In the genomic region with DNA sequence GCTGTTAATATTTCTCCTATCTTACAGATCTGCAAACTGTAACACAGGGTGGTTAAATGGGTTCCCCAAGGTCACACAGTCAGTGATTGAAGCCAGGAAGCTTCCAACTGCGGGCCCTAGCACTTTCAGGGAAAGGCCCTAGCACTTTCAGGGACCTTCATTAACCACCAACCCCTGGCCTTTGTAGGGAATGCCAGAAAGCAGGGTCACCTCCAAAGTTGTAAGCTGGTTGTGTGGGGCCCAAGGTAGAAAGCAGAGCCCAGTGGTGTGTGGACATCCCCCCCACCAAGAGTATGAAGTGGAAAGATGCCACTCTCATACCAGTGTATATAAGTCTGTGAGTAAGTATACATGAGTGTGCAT, we compare ENCODE assay signal across 2 cellular contexts.
TF ChIP-seq lines count a peak whose summit lies in the region.

No MANE protein-coding gene starts in this region.

TF ChIP-seq in HCT116, 20 proteins besides CTCF, POLR2A, EP300 and RAD21:
- TF ChIP-seq YY1 (IDR thresholded peaks at IDR 0.05; ENCODE audit: extremely low read depth, insufficient replicate concordance, low read depth, low read length) (no peak), ELF1 (IDR thresholded peaks at IDR 0.05; ENCODE audit: borderline replicate concordance, low read depth) (no peak)
- TF ChIP-seq, protein P1, sequence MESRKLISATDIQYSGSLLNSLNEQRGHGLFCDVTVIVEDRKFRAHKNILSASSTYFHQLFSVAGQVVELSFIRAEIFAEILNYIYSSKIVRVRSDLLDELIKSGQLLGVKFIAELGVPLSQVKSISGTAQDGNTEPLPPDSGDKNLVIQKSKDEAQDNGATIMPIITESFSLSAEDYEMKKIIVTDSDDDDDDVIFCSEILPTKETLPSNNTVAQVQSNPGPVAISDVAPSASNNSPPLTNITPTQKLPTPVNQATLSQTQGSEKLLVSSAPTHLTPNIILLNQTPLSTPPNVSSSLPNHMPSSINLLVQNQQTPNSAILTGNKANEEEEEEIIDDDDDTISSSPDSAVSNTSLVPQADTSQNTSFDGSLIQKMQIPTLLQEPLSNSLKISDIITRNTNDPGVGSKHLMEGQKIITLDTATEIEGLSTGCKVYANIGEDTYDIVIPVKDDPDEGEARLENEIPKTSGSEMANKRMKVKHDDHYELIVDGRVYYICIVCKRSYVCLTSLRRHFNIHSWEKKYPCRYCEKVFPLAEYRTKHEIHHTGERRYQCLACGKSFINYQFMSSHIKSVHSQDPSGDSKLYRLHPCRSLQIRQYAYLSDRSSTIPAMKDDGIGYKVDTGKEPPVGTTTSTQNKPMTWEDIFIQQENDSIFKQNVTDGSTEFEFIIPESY (IDR thresholded peaks at IDR 0.05; ENCODE audit: extremely low read depth, insufficient replicate concordance, low read length) = no peak
- TF ChIP-seq, protein P2, sequence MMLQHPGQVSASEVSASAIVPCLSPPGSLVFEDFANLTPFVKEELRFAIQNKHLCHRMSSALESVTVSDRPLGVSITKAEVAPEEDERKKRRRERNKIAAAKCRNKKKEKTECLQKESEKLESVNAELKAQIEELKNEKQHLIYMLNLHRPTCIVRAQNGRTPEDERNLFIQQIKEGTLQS (IDR thresholded peaks at IDR 0.05) = no peak
TF ChIP-seq in HCT116: peak in this region for 0.

TF ChIP-seq in HEK293T, 16 proteins besides CTCF, POLR2A, EP300 and RAD21:
- TF ChIP-seq HDGF (IDR thresholded peaks at IDR 0.05; ENCODE audit: borderline replicate concordance) = no peak
- no peak for TF ChIP-seq SP1 (IDR thresholded peaks at IDR 0.05)
- TF ChIP-seq ZNF384 (IDR thresholded peaks at IDR 0.05) = no peak
- no peak for TF ChIP-seq FOXM1 (IDR thresholded peaks at IDR 0.05; ENCODE audit: borderline replicate concordance)
- no peak for TF ChIP-seq NFRKB (IDR thresholded peaks at IDR 0.05)
- TF ChIP-seq ARNT (IDR thresholded peaks at IDR 0.05) = no peak
- TF ChIP-seq SUZ12 (IDR thresholded peaks at IDR 0.05) = no peak
- no peak for TF ChIP-seq L3MBTL2 (conservative IDR thresholded peaks at IDR 0.05)
- no peak for TF ChIP-seq FOXK2 (IDR thresholded peaks at IDR 0.05)
- TF ChIP-seq LEF1 (IDR thresholded peaks at IDR 0.05; ENCODE audit: borderline replicate concordance) = no peak
- no peak for TF ChIP-seq BHLHE40 (IDR thresholded peaks at IDR 0.05; ENCODE audit: borderline replicate concordance)
- TF ChIP-seq ELF4 (IDR thresholded peaks at IDR 0.05) = no peak; the same call in 1 of the 2 replicates
- TF ChIP-seq TARDBP (IDR thresholded peaks at IDR 0.05) = no peak
- TF ChIP-seq CTBP1 (IDR thresholded peaks at IDR 0.05; ENCODE audit: borderline replicate concordance) = no peak
- TF ChIP-seq, protein P3, sequence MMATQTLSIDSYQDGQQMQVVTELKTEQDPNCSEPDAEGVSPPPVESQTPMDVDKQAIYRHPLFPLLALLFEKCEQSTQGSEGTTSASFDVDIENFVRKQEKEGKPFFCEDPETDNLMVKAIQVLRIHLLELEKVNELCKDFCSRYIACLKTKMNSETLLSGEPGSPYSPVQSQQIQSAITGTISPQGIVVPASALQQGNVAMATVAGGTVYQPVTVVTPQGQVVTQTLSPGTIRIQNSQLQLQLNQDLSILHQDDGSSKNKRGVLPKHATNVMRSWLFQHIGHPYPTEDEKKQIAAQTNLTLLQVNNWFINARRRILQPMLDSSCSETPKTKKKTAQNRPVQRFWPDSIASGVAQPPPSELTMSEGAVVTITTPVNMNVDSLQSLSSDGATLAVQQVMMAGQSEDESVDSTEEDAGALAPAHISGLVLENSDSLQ (IDR thresholded peaks at IDR 0.05) = no peak
- TF ChIP-seq FOXA1 (IDR thresholded peaks at IDR 0.05) = no peak
